ENCODE assay signal across 15 cellular contexts in the genomic region with DNA sequence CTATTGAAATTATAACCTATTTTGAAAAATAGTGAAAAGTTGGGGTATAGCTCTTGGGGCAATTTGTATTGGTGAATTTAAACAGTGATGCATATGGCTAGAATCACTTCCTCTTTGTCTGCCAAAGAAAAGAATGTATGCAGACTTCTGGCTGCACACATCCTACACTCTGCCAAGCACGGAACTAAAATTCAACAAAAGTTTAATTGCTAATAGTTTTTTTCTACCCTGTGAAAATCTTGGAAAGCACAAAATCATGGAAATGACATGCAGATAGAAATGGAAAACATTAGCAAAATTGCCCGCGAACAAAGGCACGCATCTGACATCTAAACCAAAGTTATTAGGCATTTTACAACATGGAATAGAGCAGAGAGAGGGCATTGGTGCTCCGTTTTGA.
DNase-seq lines count a peak whose midpoint lies in the region; ATAC-seq, FAIRE-seq and TF ChIP-seq lines count a peak whose summit lies in the region.
"Had no signal": no experiment of that assay in that cellular context is flagged by ENCODE, and none has a peak within 500 bp of the region (broad histone marks: within the 10 kb centered on the region; RNA-seq: fewer than 3 reads in every experiment).

No MANE protein-coding gene starts in this region.

- peaks cover 0 to 10% (median 2%) of the 10 kb centered on the region in 4 donors for H3K4me1 ChIP-seq in esophagus muscularis mucosa
- H3K4me1 ChIP-seq: Peyer's patch had no signal

- H3K36me3 ChIP-seq in MG63 (no peaks in the 10 kb centered on the region), esophagus muscularis mucosa (no peaks in the 10 kb centered on the region)
- H3K36me3 ChIP-seq: BLaER1 treated with 17β-estradiol and CSF1 and Interleukin-3, amounts not matched to agents 10 nM and 100 nM; Peyer's patch had no signal

- peak; percentile 61 for ATAC-seq in GM18867 (IDR thresholded peaks at IDR 0.05; ENCODE audit: unreplicated experiment)
- ATAC-seq in activated CD8-positive, alpha-beta T cell treated with anti-CD3 and anti-CD28 coated beads for 36 hours: no peak

- H3K4me1 Mint-ChIP-seq in activated CD8-positive, alpha-beta T cell treated with anti-CD3 and anti-CD28 coated beads for 36 hours (ENCODE audit: low read depth): no peaks in the 10 kb centered on the region
- H3K4me1 Mint-ChIP-seq: CD8-positive, alpha-beta memory T cell had no signal

- peaks cover 14% of the 10 kb centered on the region for H3K27me3 Mint-ChIP-seq in activated CD8-positive, alpha-beta T cell treated with anti-CD3 and anti-CD28 coated beads for 36 hours

- H3K27ac ChIP-seq in esophagus muscularis mucosa (replicated peaks in 1 of 4): no peak overlapping the region
- H3K27ac ChIP-seq: KMS-11, Peyer's patch had no signal

- H3K9me3 Mint-ChIP-seq in activated CD8-positive, alpha-beta T cell treated with anti-CD3 and anti-CD28 coated beads for 36 hours: no peaks in the 10 kb centered on the region

- CTCF ChIA-PET in activated CD8-positive, alpha-beta T cell treated with anti-CD3 and anti-CD28 coated beads for 36 hours (lab: Charles Lee): interaction anchor here (1.4 kb wide), 1 partner anchor 40 kb away, joined by 4 read pairs; no protein-coding TSS in a partner anchor

- TF ChIP-seq POLR2A in GM12891 (IDR thresholded peaks at IDR 0.05; ENCODE audit: low read depth, low read length): no peak
- TF ChIP-seq POLR2A in esophagus muscularis mucosa (IDR thresholded peaks at IDR 0.05; ENCODE audit: low read depth): no peak

- no peak for TF ChIP-seq EP300 in esophagus muscularis mucosa (IDR thresholded peaks at IDR 0.05)

- TF ChIP-seq CTCF in esophagus muscularis mucosa (IDR thresholded peaks at IDR 0.05): no peak
- no peak for TF ChIP-seq CTCF in activated CD8-positive, alpha-beta T cell treated with anti-CD3 and anti-CD28 coated beads for 36 hours (IDR thresholded peaks at IDR 0.05)

- FAIRE-seq in GM12891 (lab: Jason Lieb, UNC): no peak
- FAIRE-seq: H1 had no signal

- no peaks in the 10 kb centered on the region for H3K9me3 ChIP-seq in MG63
- H3K9me3 ChIP-seq in esophagus muscularis mucosa: no peaks in the 10 kb centered on the region
- H3K9me3 ChIP-seq: BLaER1 treated with 17β-estradiol and CSF1 and Interleukin-3, amounts not matched to agents 10 nM and 100 nM; Peyer's patch had no signal

- H3K4me3 ChIP-seq in MG63 (no peak overlapping the region), esophagus muscularis mucosa (no peak overlapping the region)
- H3K4me3 ChIP-seq: BLaER1 treated with 17β-estradiol and CSF1 and Interleukin-3, amounts not matched to agents 10 nM and 100 nM; Peyer's patch had no signal

- H3K36me3 Mint-ChIP-seq in activated CD8-positive, alpha-beta T cell treated with anti-CD3 and anti-CD28 coated beads for 36 hours (ENCODE audit: low read depth): no peaks in the 10 kb centered on the region
- H3K36me3 Mint-ChIP-seq: CD8-positive, alpha-beta memory T cell had no signal

- intact Hi-C loops in esophagus muscularis mucosa (cut with DNase I): no loop called here
- intact Hi-C loops in activated CD8-positive, alpha-beta T cell treated with anti-CD3 and anti-CD28 coated beads for 36 hours (cut with micrococcal nuclease): no loop called here

- no peak overlapping the region for H3K4me3 Mint-ChIP-seq in activated CD8-positive, alpha-beta T cell treated with anti-CD3 and anti-CD28 coated beads for 36 hours
- H3K4me3 Mint-ChIP-seq: CD8-positive, alpha-beta memory T cell had no signal

- WGBS in esophagus muscularis mucosa: 70% methylated on average over 5 of the region's 5 CpGs

- POLR2A ChIA-PET in activated CD8-positive, alpha-beta T cell treated with anti-CD3 and anti-CD28 coated beads for 36 hours (lab: Charles Lee): no interaction called here

- DNase-seq in GM12891 (ENCODE audit: insufficient read length, low spot score) (no peak), MG63 (peak; percentile 10), esophagus muscularis mucosa (ENCODE audit: extremely low spot score) (peak; percentile 17), nucleus accumbens (lab: John Stamatoyannopoulos, UW) (no peak), mucosa of gallbladder (ENCODE audit: low spot score) (no peak)
- no peak for DNase-seq in activated CD8-positive, alpha-beta T cell treated with anti-CD3 and anti-CD28 coated beads for 36 hours
- DNase-seq: CD8-positive, alpha-beta memory T cell; NCI-H1105; NCI-H2081 treated with DMSO at 0.1 percent for 48 hours; NCI-H446 treated with DMSO at 0.1 percent for 48 hours; Peyer's patch had no signal

- no peak overlapping the region for H3K27ac Mint-ChIP-seq in activated CD8-positive, alpha-beta T cell treated with anti-CD3 and anti-CD28 coated beads for 36 hours
- H3K27ac Mint-ChIP-seq: CD8-positive, alpha-beta memory T cell had no signal

- H3K27me3 ChIP-seq in MG63 (no peaks in the 10 kb centered on the region), esophagus muscularis mucosa (no peaks in the 10 kb centered on the region)
- H3K27me3 ChIP-seq: BLaER1 treated with 17β-estradiol and CSF1 and Interleukin-3, amounts not matched to agents 10 nM and 100 nM; Peyer's patch had no signal

TF ChIP-seq in GM12891, 5 proteins besides CTCF, POLR2A, EP300 and RAD21:
- TF ChIP-seq SPI1 (IDR thresholded peaks at IDR 0.05; ENCODE audit: low read depth, low read length): peak; percentile 86
- no peak for TF ChIP-seq POLR2AphosphoS5 (IDR thresholded peaks at IDR 0.05; ENCODE audit: low read depth, low read length)

Comparison
In these comparisons a context has a peak if more than half of its experiments do, and no peak if none do; other contexts are left out.
1. DNase-seq: peak in MG63 (single experiment) and esophagus muscularis mucosa (single experiment); none in GM12891 (single experiment), nucleus accumbens (0 of 56), activated CD8-positive, alpha-beta T cell treated with anti-CD3 and anti-CD28 coated beads for 36 hours (single experiment) and mucosa of gallbladder (single experiment).